ENCODE assay signal across 9 cellular contexts in genomic region chr6:20875369-20875963, GRCh38.
DNase-seq lines count a peak whose midpoint lies in the region; ATAC-seq and TF ChIP-seq lines count a peak whose summit lies in the region.
"Had no signal": no experiment of that assay in that cellular context is flagged by ENCODE, and none has a peak within 500 bp of the region (broad histone marks: within the 10 kb centered on the region; RNA-seq: fewer than 3 reads in every experiment).

No MANE protein-coding gene starts in this region.

- H3K36me3 Mint-ChIP-seq in Caco-2 (ENCODE audit: insufficient read depth, unreplicated experiment) (peaks cover 6% of the 10 kb centered on the region), HFFc6 (ENCODE audit: low read depth) (no peaks in the 10 kb centered on the region)

- no peak overlapping the region for H3K27ac Mint-ChIP-seq in Caco-2 (ENCODE audit: unreplicated experiment)
- peak overlapping the region; percentile 73; the same call in 1 of the 2 replicates for H3K27ac Mint-ChIP-seq in HFFc6

- H3K9me3 ChIP-seq in Caco-2 (no peaks in the 10 kb centered on the region), SJCRH30 (replicated peaks) (no peaks in the 10 kb centered on the region)

- H3K27ac ChIP-seq in SJCRH30, result no peak overlapping the region

- H3K4me1 Mint-ChIP-seq in Caco-2 (ENCODE audit: low read depth, unreplicated experiment), result peaks cover 23% of the 10 kb centered on the region
- H3K4me1 Mint-ChIP-seq in HFFc6 (ENCODE audit: low read depth), result peaks cover 51% of the 10 kb centered on the region

- intact Hi-C loops in Caco-2 (cut with micrococcal nuclease; ENCODE audit: unreplicated experiment) (loop anchor here (5.0 to 10.0 kb wide), 3 partner anchors 127 to 311 kb away; no protein-coding TSS in a partner anchor), head of caudate nucleus (cut with DNase I) (no loop called here)

- H3K36me3 ChIP-seq in Caco-2 (ENCODE audit: control insufficient read depth, insufficient read depth, low read length), result no peaks in the 10 kb centered on the region
- no peaks in the 10 kb centered on the region for H3K36me3 ChIP-seq in SJCRH30

- peak; percentile 15 to 35 for DNase-seq in Caco-2
- no peak for DNase-seq in HFFc6
- DNase-seq in SJCRH30, result peak; percentile 2 to 34
- peak; percentile 68 for DNase-seq in iris pigment epithelial cell (ENCODE audit: low read depth)
- no peak for DNase-seq in GM10248 (ENCODE audit: extremely low spot score)
- DNase-seq in hippocampal formation (lab: John Stamatoyannopoulos, UW), result no peak
- DNase-seq in head of caudate nucleus, result no peak
- DNase-seq: effector memory CD4-positive, alpha-beta T cell had no signal

- no peak for ATAC-seq in GM18517 (IDR thresholded peaks at IDR 0.05; ENCODE audit: unreplicated experiment)

- BruUV-seq in Caco-2 (replicated peaks; lab: Mats Ljungman, UMichigan), result no TSS peak

- H3K9me3 Mint-ChIP-seq in Caco-2 (ENCODE audit: unreplicated experiment) (no peaks in the 10 kb centered on the region), HFFc6 (no peaks in the 10 kb centered on the region)

- H3K27me3 ChIP-seq in Caco-2 (replicated peaks; ENCODE audit: control insufficient read depth, insufficient read depth, low read length), result no peaks in the 10 kb centered on the region
- no peaks in the 10 kb centered on the region for H3K27me3 ChIP-seq in SJCRH30

- H3K4me1 ChIP-seq in Caco-2 (peaks cover 36% of the 10 kb centered on the region), SJCRH30 (peaks cover 19% of the 10 kb centered on the region)

- POLR2A ChIA-PET in Caco-2 (lab: Charles Lee), result no interaction called here
- POLR2A ChIA-PET in GM10248 (lab: Yijun Ruan, JAX), result no interaction called here

- TF ChIP-seq CTCF in Caco-2 (IDR thresholded peaks at IDR 0.05; ENCODE audit: insufficient read depth in 1 of 2, low read depth in 1 of 2, low read length in 1 of 2, severe bottlenecking in 1 of 2, unreplicated experiment in 1 of 2) (peak; percentile 30), HFFc6 (IDR thresholded peaks at IDR 0.05) (peak; percentile 65), GM10248 (IDR thresholded peaks at IDR 0.05; ENCODE audit: control extremely low read depth, extremely low read depth, low read depth, missing control alignments) (no peak)

- H3K4me3 Mint-ChIP-seq in Caco-2 (ENCODE audit: unreplicated experiment) (no peak overlapping the region), HFFc6 (no peak overlapping the region)

- CTCF ChIA-PET in Caco-2 (lab: Charles Lee), result interaction anchor here (0.7 to 0.9 kb wide), 2 partner anchors 301 to 713 kb away, joined by 3 to 9 read pairs; no protein-coding TSS in a partner anchor
- CTCF ChIA-PET in GM10248 (lab: Yijun Ruan, JAX), result interaction anchor here (0.7 to 1.2 kb wide), 5 partner anchors 13 to 714 kb away, joined by 3 to 4 read pairs (median 3); no protein-coding TSS in a partner anchor

- H3K4me3 ChIP-seq in Caco-2 (ENCODE audit: low read depth, low read length) (no peak overlapping the region), SJCRH30 (no peak overlapping the region)

- no peaks in the 10 kb centered on the region for H3K27me3 Mint-ChIP-seq in Caco-2 (ENCODE audit: insufficient read depth, unreplicated experiment)
- H3K27me3 Mint-ChIP-seq in HFFc6 (ENCODE audit: insufficient read depth), result no peaks in the 10 kb centered on the region

Comparison
In these comparisons a context has a peak if more than half of its experiments do, and no peak if none do; other contexts are left out.
1. DNase-seq: peak in Caco-2 (2 of 2), SJCRH30 (2 of 2) and iris pigment epithelial cell (single experiment); none in HFFc6 (single experiment), GM10248 (single experiment), hippocampal formation (0 of 2) and head of caudate nucleus (0 of 42).